Comparison of ENCODE assay signal across 8 cellular contexts in the genomic region with DNA sequence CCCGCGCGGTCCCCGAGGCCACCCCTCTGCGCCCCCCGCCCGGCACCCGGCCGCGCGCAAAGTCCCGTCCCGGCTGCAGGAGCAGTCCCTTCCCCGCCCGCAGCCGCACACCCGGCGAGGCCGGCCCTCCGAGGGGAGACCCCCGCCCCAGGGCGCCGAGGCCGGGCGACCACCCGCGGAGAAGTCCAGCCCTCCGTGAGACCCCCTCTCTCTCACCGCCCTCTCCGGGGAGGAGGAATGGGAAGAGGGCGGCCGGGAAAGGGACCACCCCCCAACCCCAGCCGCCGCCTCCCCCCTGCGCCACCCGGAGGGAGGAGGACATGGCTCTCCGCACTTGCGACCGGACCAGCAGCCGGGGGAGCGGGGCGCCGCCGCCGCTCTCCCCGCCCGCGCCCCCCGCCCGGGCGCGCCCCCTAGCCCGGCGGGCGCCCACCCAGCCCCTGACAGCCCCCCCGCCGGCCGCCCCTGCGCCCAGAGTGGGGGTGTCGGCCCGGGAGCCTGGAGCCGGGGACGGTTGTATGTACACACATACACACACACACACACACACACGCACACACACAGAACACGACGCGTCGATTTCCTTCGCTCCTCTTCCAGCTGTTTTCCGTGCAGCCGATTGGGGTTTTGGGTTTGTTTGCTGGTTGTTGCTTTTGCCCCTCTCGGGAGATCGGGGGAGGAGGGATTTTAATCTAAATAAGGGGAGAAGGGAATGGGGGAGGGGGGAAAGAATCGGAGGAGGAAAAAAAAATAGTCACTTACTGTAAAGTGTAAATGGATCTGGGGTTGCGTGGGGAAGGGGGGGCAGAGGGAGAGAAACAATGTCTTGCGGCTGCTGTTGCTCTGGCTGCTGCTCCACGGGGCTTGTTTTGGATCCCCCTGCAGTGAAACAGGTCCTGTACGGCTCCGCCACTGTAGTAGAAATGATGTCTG. TPM values are rescaled to one million over a fixed set of nuclear protein-coding genes. Genes with fewer than 3 reads are reported as not detected.
DNase-seq lines count a peak whose midpoint lies in the region; ATAC-seq and TF ChIP-seq lines count a peak whose summit lies in the region.

A gene (minus strand): TSS at position 925 of the 933 bp plus-strand sequence.

- H3K9me3 ChIP-seq in right cardiac atrium (ENCODE audit: control insufficient read depth, low read length) = no peaks in the 10 kb centered on the region

- H3K36me3 Mint-ChIP-seq in progenitor cell of endocrine pancreas (ENCODE audit: insufficient read depth) = no peaks in the 10 kb centered on the region

- peak within 1 kb of the TSS; percentile 96 for H3K4me3 Mint-ChIP-seq in progenitor cell of endocrine pancreas (ENCODE audit: low read depth)

- WGBS in right cardiac atrium = under 1% methylated on average over 79 of the region's 79 CpGs

- peak; percentile 4 for ATAC-seq in HG02840 (IDR thresholded peaks at IDR 0.05; ENCODE audit: low FRiP score, unreplicated experiment)
- peak in 1 of 2 donors; percentile 5 for ATAC-seq in right cardiac atrium
- no peak for ATAC-seq in GM18520 (IDR thresholded peaks at IDR 0.05; ENCODE audit: unreplicated experiment)

- DNase-seq in GDM1 (lab: John Stamatoyannopoulos, UW) (peak; percentile 6), SW480 (ENCODE audit: low spot score) (peak; percentile 46), right cardiac atrium (peak in 2 of 3 donors; percentile 63 to 87), progenitor cell of endocrine pancreas (ENCODE audit: low spot score, unreplicated experiment) (peak; percentile 54), NCI-H510A (lab: John Stamatoyannopoulos, UW) (no peak)

- peak within 1 kb of the TSS; percentile 65 for H3K4me3 ChIP-seq in right cardiac atrium (ENCODE audit: low read length)

- H3K27ac Mint-ChIP-seq in progenitor cell of endocrine pancreas = peak within 1 kb of the TSS; percentile 96

- H3K27me3 Mint-ChIP-seq in progenitor cell of endocrine pancreas = no peaks in the 10 kb centered on the region

- peaks cover 39% of the 10 kb centered on the region for H3K4me1 Mint-ChIP-seq in progenitor cell of endocrine pancreas (ENCODE audit: low read depth)

- no peaks in the 10 kb centered on the region for H3K4me1 ChIP-seq in right cardiac atrium (ENCODE audit: control insufficient read depth, insufficient read depth, low read length)

- TF ChIP-seq CTCF in progenitor cell of endocrine pancreas (IDR thresholded peaks at IDR 0.05; ENCODE audit: unreplicated experiment) = no peak

- H3K27ac ChIP-seq in angular gyrus (ENCODE audit: low read depth, low read length) (peak within 1 kb of the TSS; percentile 89), right cardiac atrium (ENCODE audit: low read length) (peak within 1 kb of the TSS; percentile 97)

- no peaks in the 10 kb centered on the region for H3K27me3 ChIP-seq in right cardiac atrium (ENCODE audit: control insufficient read depth, insufficient read depth)

- no peaks in the 10 kb centered on the region for H3K9me3 Mint-ChIP-seq in progenitor cell of endocrine pancreas (ENCODE audit: low read depth)

- intact Hi-C loops in right cardiac atrium (cut with DNase I) = loop anchor here (5.0 to 10.0 kb wide), 5 partner anchors 246 to 429 kb away; no protein-coding TSS in a partner anchor

RNA-seq across cellular contexts. Expression of the gene that starts here (rescaled TPM):
- total RNA-seq in right cardiac atrium (10 to 100 TPM; 46.5 to 50.7 (median 47.9) TPM), progenitor cell of endocrine pancreas (35.8 and 37.5 TPM in 2 replicates)
- 11.8 TPM for polyA plus RNA-seq in right cardiac atrium
